ENCODE assay signal across 13 cellular contexts in the genomic region with DNA sequence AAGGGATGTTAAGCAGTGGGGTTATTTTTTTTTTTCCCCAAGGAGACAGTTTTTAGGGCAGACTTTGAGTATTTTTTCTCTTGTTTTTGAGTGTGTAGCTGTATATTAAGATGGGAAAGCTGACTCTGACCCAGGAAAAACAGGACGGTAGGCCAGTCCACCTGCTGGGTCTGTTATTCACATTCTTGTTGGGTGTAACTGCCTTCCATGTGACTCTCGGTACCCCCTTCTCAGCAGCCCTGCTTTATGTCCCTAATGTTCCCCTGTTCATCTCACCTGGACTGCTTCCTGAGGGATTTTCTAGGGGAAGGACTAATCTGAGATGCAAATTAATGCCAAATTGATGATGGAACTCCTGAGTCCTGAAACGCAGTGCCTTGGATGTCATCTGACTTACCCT. TPM values are rescaled to one million over a fixed set of nuclear protein-coding genes. Genes with fewer than 3 reads are reported as not detected.
A peak's percentile ranks its signal among the peaks of the same experiment; 100 is the strongest.
DNase-seq lines count a peak whose midpoint lies in the region; ATAC-seq and TF ChIP-seq lines count a peak whose summit lies in the region.
"Had no signal": no experiment of that assay in that cellular context is flagged by ENCODE, and none has a peak within 500 bp of the region (broad histone marks: within the 10 kb centered on the region; RNA-seq: fewer than 3 reads in every experiment).

No MANE protein-coding gene starts in this region.

- H3K27me3 ChIP-seq in H9 (ENCODE audit: insufficient read depth, low read length): no peaks in the 10 kb centered on the region
- no peaks in the 10 kb centered on the region for H3K27me3 ChIP-seq in lower lobe of right lung (ENCODE audit: low read depth)
- H3K27me3 ChIP-seq in subcutaneous abdominal adipose tissue (ENCODE audit: control insufficient read depth in 5 of 5, insufficient read depth in 4 of 5, low read length in 5 of 5): no peaks in the 10 kb centered on the region
- H3K27me3 ChIP-seq: BLaER1 treated with 17β-estradiol and CSF1 and Interleukin-3, amounts not matched to agents 10 nM and 100 nM had no signal

- no peak overlapping the region for H2AK5ac ChIP-seq in H9 (ENCODE audit: insufficient read length, low read length)

- H4K91ac ChIP-seq in H9 (ENCODE audit: insufficient read length, low read depth, low read length): no peak overlapping the region

- H2BK5ac ChIP-seq in H9 (ENCODE audit: insufficient read length, low read length): no peak overlapping the region

- peaks cover 35 to 36% of the 10 kb centered on the region in 2 experiments for H3K4me1 Mint-ChIP-seq in H9
- peaks cover 48% of the 10 kb centered on the region for H3K4me1 Mint-ChIP-seq in stimulated activated naive CD8-positive, alpha-beta T cell treated with anti-CD3 and anti-CD28 coated beads, Interleukin-15, amount 100 ng/mL, for 72 hours
- H3K4me1 Mint-ChIP-seq in stimulated activated memory B cell treated with anti-CD40 and anti-IgM and Interleukin-4, amounts not matched to agents 10 μg/mL and 1 μg/mL and 100 μg/mL, for 72 hours: peaks cover 71% of the 10 kb centered on the region

- H4K20me1 ChIP-seq in H9 (ENCODE audit: control insufficient read depth, insufficient read depth, insufficient read length): no peaks in the 10 kb centered on the region

- peaks cover 16% of the 10 kb centered on the region; the same call in 1 of the 2 replicates for H3K4me1 ChIP-seq in H9 (ENCODE audit: insufficient read depth, low read length)
- H3K4me1 ChIP-seq in lower lobe of right lung: peaks cover 94% of the 10 kb centered on the region
- peaks cover 1 to 79% (median 69%) of the 10 kb centered on the region in 5 donors for H3K4me1 ChIP-seq in subcutaneous abdominal adipose tissue (ENCODE audit: control insufficient read depth in 5 of 5, insufficient read depth in 5 of 5, low read length in 5 of 5)

- no peak overlapping the region for H3K4me3 ChIP-seq in lower lobe of right lung
- H3K4me3 ChIP-seq in subcutaneous abdominal adipose tissue (ENCODE audit: low read depth in 1 of 5, low read length in 5 of 5): no peak overlapping the region
- H3K4me3 ChIP-seq: BLaER1 treated with 17β-estradiol and CSF1 and Interleukin-3, amounts not matched to agents 10 nM and 100 nM had no signal

- H3K79me2 ChIP-seq in H9 (ENCODE audit: insufficient read depth, low read length): peaks cover 2% of the 10 kb centered on the region; the same call in 1 of the 2 replicates

- intact Hi-C loops in lower lobe of right lung (cut with DNase I): no loop called here

- no peak overlapping the region for H4K8ac ChIP-seq in H9 (replicated peaks; ENCODE audit: insufficient read length, low read depth, low read length)

- no peak overlapping the region for H3K4ac ChIP-seq in H9 (ENCODE audit: low read depth, low read length)

- H3K27me3 Mint-ChIP-seq in H9 (ENCODE audit: low read depth): no peaks in the 10 kb centered on the region
- no peaks in the 10 kb centered on the region for H3K27me3 Mint-ChIP-seq in stimulated activated naive CD8-positive, alpha-beta T cell treated with anti-CD3 and anti-CD28 coated beads, Interleukin-15, amount 100 ng/mL, for 72 hours
- H3K27me3 Mint-ChIP-seq in stimulated activated memory B cell treated with anti-CD40 and anti-IgM and Interleukin-4, amounts not matched to agents 10 μg/mL and 1 μg/mL and 100 μg/mL, for 72 hours: no peaks in the 10 kb centered on the region
- H3K27me3 Mint-ChIP-seq: central memory CD8-positive, alpha-beta T cell; type B pancreatic cell had no signal

- H3K9ac ChIP-seq in H9 (ENCODE audit: extremely low read depth, insufficient read length, low read length) (no peak overlapping the region), subcutaneous abdominal adipose tissue (ENCODE audit: low read length in 5 of 5) (no peak overlapping the region)
- H3K9ac ChIP-seq: BLaER1 treated with 17β-estradiol and CSF1 and Interleukin-3, amounts not matched to agents 10 nM and 100 nM had no signal

- H3K36me3 Mint-ChIP-seq in H9 (ENCODE audit: insufficient read depth in 1 of 3, low read depth in 3 of 3): peaks cover 0 to 5% (median 0%) of the 10 kb centered on the region in 3 experiments; a peak in 3 of 7 replicates
- H3K36me3 Mint-ChIP-seq in stimulated activated memory B cell treated with anti-CD40 and anti-IgM and Interleukin-4, amounts not matched to agents 10 μg/mL and 1 μg/mL and 100 μg/mL, for 72 hours: peaks cover 10% of the 10 kb centered on the region

- ATAC-seq in lower lobe of right lung (no peak), GM18870 (IDR thresholded peaks at IDR 0.05; ENCODE audit: unreplicated experiment) (no peak)
- ATAC-seq in stimulated activated naive CD8-positive, alpha-beta T cell treated with anti-CD3 and anti-CD28 coated beads, Interleukin-15, amount 100 ng/mL, for 72 hours: no peak
- ATAC-seq in stimulated activated memory B cell treated with anti-CD40 and anti-IgM and Interleukin-4, amounts not matched to agents 10 μg/mL and 1 μg/mL and 100 μg/mL, for 72 hours: no peak

- H3K36me3 ChIP-seq in lower lobe of right lung (no peaks in the 10 kb centered on the region), subcutaneous abdominal adipose tissue (ENCODE audit: control insufficient read depth in 5 of 5, insufficient read depth in 5 of 5, low read length in 5 of 5) (peaks cover 0 to 16% (median 10%) of the 10 kb centered on the region in 5 donors)

- H3K56ac ChIP-seq in H9 (ENCODE audit: insufficient read length, low read depth, low read length): no peak overlapping the region

- no peak overlapping the region for H3K23ac ChIP-seq in H9 (ENCODE audit: insufficient read length, low read depth, low read length)

- no peak overlapping the region for H3K14ac ChIP-seq in H9 (ENCODE audit: insufficient read depth, low read length)

- peaks cover 2% of the 10 kb centered on the region for H3K79me1 ChIP-seq in H9 (ENCODE audit: insufficient read depth, low read depth, low read length, poor library complexity, severe bottlenecking)

- H3K9me3 Mint-ChIP-seq in H9: no peaks in the 10 kb centered on the region
- H3K9me3 Mint-ChIP-seq in stimulated activated naive CD8-positive, alpha-beta T cell treated with anti-CD3 and anti-CD28 coated beads, Interleukin-15, amount 100 ng/mL, for 72 hours: no peaks in the 10 kb centered on the region
- no peaks in the 10 kb centered on the region for H3K9me3 Mint-ChIP-seq in stimulated activated memory B cell treated with anti-CD40 and anti-IgM and Interleukin-4, amounts not matched to agents 10 μg/mL and 1 μg/mL and 100 μg/mL, for 72 hours
- H3K9me3 Mint-ChIP-seq: central memory CD8-positive, alpha-beta T cell; type B pancreatic cell had no signal

- H3K18ac ChIP-seq in H9 (ENCODE audit: insufficient read length, low read depth, low read length): no peak overlapping the region

- DNase-seq in H9 (no peak), lower lobe of right lung (no peak)
- no peak for DNase-seq in stimulated activated naive CD8-positive, alpha-beta T cell treated with anti-CD3 and anti-CD28 coated beads, Interleukin-15, amount 100 ng/mL, for 72 hours
- DNase-seq: activated naive CD4-positive, alpha-beta T cell treated with Interleukin-2 at 50 U/mL for 16 hours; NCI-H2171; stimulated activated CD4-positive, alpha-beta T cell treated with anti-CD3 and anti-CD28 coated beads, Interleukin-12 subunit alpha, Interleukin-12 subunit beta, amount 100 ng/mL, for 4 hours had no signal

- H3K27ac ChIP-seq in H9 (ENCODE audit: insufficient read length, low read depth, low read length): no peak overlapping the region
- peak overlapping the region; percentile 35 for H3K27ac ChIP-seq in VCaP
- H3K27ac ChIP-seq in lower lobe of right lung: peak overlapping the region; percentile 47
- H3K27ac ChIP-seq in subcutaneous abdominal adipose tissue (ENCODE audit: low read depth, low read length): peak overlapping the region; percentile 87

- no peak overlapping the region for H2BK12ac ChIP-seq in H9 (ENCODE audit: insufficient read length, low read depth, low read length)

- no peak overlapping the region for H2BK20ac ChIP-seq in H9 (ENCODE audit: low read depth, low read length, poor library complexity, severe bottlenecking)

- no peak overlapping the region for H2AFZ ChIP-seq in H9 (ENCODE audit: low read length)

- H2BK120ac ChIP-seq in H9 (ENCODE audit: low read depth, low read length, poor library complexity, severe bottlenecking): no peak overlapping the region

- no CpG with 5 or more reads among the region's 3 CpGs for WGBS in H9 (ENCODE audit: extremely low coverage, insufficient read length, low lambda C conversion rate)

- H3K23me2 ChIP-seq in H9 (ENCODE audit: insufficient read length, low read depth, low read length, poor library complexity, severe bottlenecking): no peaks in the 10 kb centered on the region

- no peak overlapping the region for H3T11ph ChIP-seq in H9 (ENCODE audit: low read length)

- H2BK15ac ChIP-seq in H9 (ENCODE audit: low read depth, low read length): no peak overlapping the region

- H3K4me3 Mint-ChIP-seq in H9: no peak overlapping the region; a peak in 1 of 5 replicates
- H3K4me3 Mint-ChIP-seq in stimulated activated naive CD8-positive, alpha-beta T cell treated with anti-CD3 and anti-CD28 coated beads, Interleukin-15, amount 100 ng/mL, for 72 hours: no peak overlapping the region
- H3K4me3 Mint-ChIP-seq in stimulated activated memory B cell treated with anti-CD40 and anti-IgM and Interleukin-4, amounts not matched to agents 10 μg/mL and 1 μg/mL and 100 μg/mL, for 72 hours: no peak overlapping the region
- H3K4me3 Mint-ChIP-seq: central memory CD8-positive, alpha-beta T cell; type B pancreatic cell had no signal

- peak overlapping the region in 2 of 3 experiments; percentile 64 to 91; a peak in 5 of 7 replicates for H3K27ac Mint-ChIP-seq in H9
- H3K27ac Mint-ChIP-seq in stimulated activated naive CD8-positive, alpha-beta T cell treated with anti-CD3 and anti-CD28 coated beads, Interleukin-15, amount 100 ng/mL, for 72 hours: no peak overlapping the region
- H3K27ac Mint-ChIP-seq in stimulated activated memory B cell treated with anti-CD40 and anti-IgM and Interleukin-4, amounts not matched to agents 10 μg/mL and 1 μg/mL and 100 μg/mL, for 72 hours: no peak overlapping the region
- H3K27ac Mint-ChIP-seq: type B pancreatic cell had no signal

- H3K4me2 ChIP-seq in H9 (ENCODE audit: insufficient read depth, insufficient read length, low read length): no peak overlapping the region

- no peaks in the 10 kb centered on the region for H3K9me3 ChIP-seq in H9 (ENCODE audit: control insufficient read depth, low read depth, low read length)
- no peaks in the 10 kb centered on the region for H3K9me3 ChIP-seq in lower lobe of right lung
- H3K9me3 ChIP-seq in subcutaneous abdominal adipose tissue (ENCODE audit: control insufficient read depth in 5 of 5, low read length in 5 of 5): no peaks in the 10 kb centered on the region
- H3K9me3 ChIP-seq: BLaER1 treated with 17β-estradiol and CSF1 and Interleukin-3, amounts not matched to agents 10 nM and 100 nM had no signal

- TF ChIP-seq CTCF in H9 (conservative IDR thresholded peaks at IDR 0.05) (no peak), VCaP (conservative IDR thresholded peaks at IDR 0.05) (no peak), lower lobe of right lung (IDR thresholded peaks at IDR 0.05) (no peak)

- H4K5ac ChIP-seq in H9 (ENCODE audit: insufficient read length, low read depth, low read length): no peak overlapping the region

RNA-seq across cellular contexts. Expression of a gene that starts 21.9 kb away (rescaled TPM):
- total RNA-seq in H9 (2021) (21.7 and 22.1 TPM in 2 replicates), lower lobe of right lung (60.1 TPM)

Comparison
In these comparisons a context has a peak if more than half of its experiments do, and no peak if none do; other contexts are left out.
1. H3K27ac Mint-ChIP-seq: peak in H9 (2 of 3); none in stimulated activated naive CD8-positive, alpha-beta T cell treated with anti-CD3 and anti-CD28 coated beads, Interleukin-15, amount 100 ng/mL, for 72 hours (0 of 2) and stimulated activated memory B cell treated with anti-CD40 and anti-IgM and Interleukin-4, amounts not matched to agents 10 μg/mL and 1 μg/mL and 100 μg/mL, for 72 hours (single experiment).